In the genomic region with DNA sequence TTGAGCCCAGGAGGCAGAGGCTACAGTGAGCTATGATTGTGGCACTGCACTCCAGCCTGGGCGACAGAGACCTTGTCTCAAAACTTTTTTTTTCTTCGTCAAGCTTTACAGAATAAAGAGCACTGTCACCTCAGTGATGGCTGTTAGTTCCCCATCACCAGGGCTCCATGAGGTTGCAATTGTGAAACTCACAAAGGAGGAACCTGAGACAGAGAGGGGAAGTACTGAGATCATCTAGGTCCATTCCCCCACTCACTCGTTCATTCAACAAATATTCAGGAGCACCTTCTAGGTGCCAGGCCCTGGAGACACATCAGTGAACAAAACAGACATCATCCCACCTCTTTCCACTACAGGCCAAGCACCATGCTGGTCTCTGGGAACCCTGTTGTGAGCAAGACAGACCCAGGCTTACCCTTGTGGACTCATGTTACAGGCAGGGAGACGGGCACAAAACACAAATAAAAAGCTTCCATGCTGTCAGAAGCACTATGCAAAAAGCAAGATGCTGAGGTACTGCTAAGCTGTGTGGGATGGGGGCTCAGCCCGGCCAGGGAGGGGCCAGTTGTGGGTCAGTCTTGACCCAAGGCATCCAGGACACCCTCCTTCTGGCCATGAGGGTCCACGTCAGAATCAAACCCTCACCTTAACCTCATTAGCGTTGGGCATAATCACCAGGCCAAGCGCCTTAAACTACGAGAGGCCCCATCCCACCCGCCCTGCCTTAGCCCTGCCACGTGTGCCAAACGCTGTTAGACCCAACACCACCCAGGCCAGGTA, we compare ENCODE assay signal across 11 cellular contexts. TPM values are rescaled to one million over a fixed set of nuclear protein-coding genes. Genes with fewer than 3 reads are reported as not detected.
DNase-seq lines count a peak whose midpoint lies in the region; ATAC-seq and TF ChIP-seq lines count a peak whose summit lies in the region.
"Had no signal": no experiment of that assay in that cellular context is flagged by ENCODE, and none has a peak within 500 bp of the region (broad histone marks: within the 10 kb centered on the region; RNA-seq: fewer than 3 reads in every experiment).

No MANE protein-coding gene starts in this region.

- ATAC-seq in GM21360 (IDR thresholded peaks at IDR 0.05; ENCODE audit: unreplicated experiment): peak; percentile 96
- ATAC-seq in HG03354 (IDR thresholded peaks at IDR 0.05; ENCODE audit: poor library complexity, severe bottlenecking, unreplicated experiment): peak; percentile 91

- H3K4me3 ChIP-seq in astrocyte of the spinal cord (ENCODE audit: low read depth, low read length) (no peak overlapping the region), HAP-1 (no peak overlapping the region), ascending aorta (no peak overlapping the region)

- in situ Hi-C loops in astrocyte of the spinal cord (cut with HindIII; ENCODE audit: low sequenced_read_pairs): no loop called here
- in situ Hi-C loops in HAP-1 (cut with MboI; ENCODE audit: low sequenced_read_pairs): no loop called here

- H3K27ac ChIP-seq in ascending aorta: no peak overlapping the region

- H3K4me1 ChIP-seq in HAP-1 (no peaks in the 10 kb centered on the region), ascending aorta (peaks cover 0 to 9% of the 10 kb centered on the region in 2 donors)

- TF ChIP-seq CTCF in GM10266 (IDR thresholded peaks at IDR 0.05; ENCODE audit: control insufficient read depth, insufficient read depth, low read depth, missing control alignments) (no peak), astrocyte of the spinal cord (IDR thresholded peaks at IDR 0.05; ENCODE audit: low read depth, low read length) (no peak), ascending aorta (IDR thresholded peaks at IDR 0.05) (no peak)

- H3K9me3 ChIP-seq in HAP-1 (no peaks in the 10 kb centered on the region), ascending aorta (no peaks in the 10 kb centered on the region)

- H3K36me3 ChIP-seq in HAP-1 (replicated peaks) (no peaks in the 10 kb centered on the region), ascending aorta (no peaks in the 10 kb centered on the region)

- DNase-seq in GM10266 (ENCODE audit: extremely low spot score) (peak; percentile 81), astrocyte of the spinal cord (ENCODE audit: low read depth, low spot score) (peak; percentile 35), superior temporal gyrus (ENCODE audit: extremely low spot score) (no peak), HAP-1 (ENCODE audit: low spot score in 2 of 2) (no peak), ascending aorta (ENCODE audit: low spot score in 2 of 2) (no peak)
- no peak for DNase-seq in activated CD4-positive, alpha-beta T cell treated with anti-CD3 and anti-CD28 coated beads for 1 hour
- DNase-seq: NCI-H510A; stimulated activated CD4-positive, alpha-beta T cell treated with anti-CD3 and anti-CD28 coated beads, Interleukin-15, amount 100 ng/mL, for 24 hours had no signal

- H3K27me3 ChIP-seq in HAP-1 (ENCODE audit: low read depth): no peaks in the 10 kb centered on the region
- no peaks in the 10 kb centered on the region for H3K27me3 ChIP-seq in ascending aorta

- intact Hi-C loops in ascending aorta (cut with DNase I): no loop called here

RNA-seq across cellular contexts. Expression of gene RHO, which starts 2.1 kb away (rescaled TPM):
- not detected for total RNA-seq in ascending aorta
- total RNA-seq: activated naive CD4-positive, alpha-beta T cell treated with anti-CD3 and anti-CD28 coated beads, Interleukin-2, amount 50 U/mL, for 72 hours had no signal

RNA-seq across cellular contexts. Expression of gene H1-8, which starts 16.7 kb away (rescaled TPM):
- total RNA-seq in ascending aorta: not detected
- total RNA-seq: activated naive CD4-positive, alpha-beta T cell treated with anti-CD3 and anti-CD28 coated beads, Interleukin-2, amount 50 U/mL, for 72 hours had no signal

Comparison
In these comparisons a context has a peak if more than half of its experiments do, and no peak if none do; other contexts are left out.
1. DNase-seq: peak in GM10266 (single experiment) and astrocyte of the spinal cord (single experiment); none in activated CD4-positive, alpha-beta T cell treated with anti-CD3 and anti-CD28 coated beads for 1 hour (single experiment), superior temporal gyrus (single experiment), HAP-1 (0 of 2) and ascending aorta (0 of 2).